In genomic region chr21:43890042-43890441, GRCh38 we compare ENCODE assay signal across 30 cellular contexts. TPM values are rescaled to one million over a fixed set of nuclear protein-coding genes. Genes with fewer than 3 reads are reported as not detected.
DNase-seq lines count a peak whose midpoint lies in the region; ATAC-seq and TF ChIP-seq lines count a peak whose summit lies in the region.
"Had no signal": no experiment of that assay in that cellular context is flagged by ENCODE, and none has a peak within 500 bp of the region (broad histone marks: within the 10 kb centered on the region; RNA-seq: fewer than 3 reads in every experiment).

No MANE protein-coding gene starts in this region.

- no TSS peak for BruUV-seq in Calu3 (replicated peaks; lab: Mats Ljungman, UMichigan)

- no peaks in the 10 kb centered on the region for H3K36me3 ChIP-seq in iPS-20b (ENCODE audit: insufficient read depth, low read depth, low read length)
- no peaks in the 10 kb centered on the region for H3K36me3 ChIP-seq in left ventricle myocardium inferior
- H3K36me3 ChIP-seq: colonic mucosa, suprapubic skin had no signal

- H3K27ac ChIP-seq in iPS-20b (ENCODE audit: low read length) (no peak overlapping the region), left ventricle myocardium inferior (replicated peaks) (no peak overlapping the region)
- H3K27ac ChIP-seq: colonic mucosa, esophagus muscularis mucosa, suprapubic skin, WERI-Rb-1 had no signal

- peaks cover 11% of the 10 kb centered on the region for H3K36me3 Mint-ChIP-seq in activated naive CD8-positive, alpha-beta T cell
- peaks cover 28% of the 10 kb centered on the region for H3K36me3 Mint-ChIP-seq in activated naive CD8-positive, alpha-beta T cell treated with anti-CD3 and anti-CD28 coated beads, Interleukin-2, amount 50 U/mL, for 24 hours (ENCODE audit: low read depth)
- H3K36me3 Mint-ChIP-seq in activated T-helper 17 cell treated with anti-CD3 and anti-CD28 coated beads, Interleukin-2, amount 50 U/mL, for 72 hours (ENCODE audit: low read depth), result peaks cover 48% of the 10 kb centered on the region
- H3K36me3 Mint-ChIP-seq in Calu3 (ENCODE audit: insufficient read depth, unreplicated experiment), result no peaks in the 10 kb centered on the region
- H3K36me3 Mint-ChIP-seq: IgD-negative memory B cell had no signal

- H3K4me1 ChIP-seq in iPS-20b (ENCODE audit: insufficient read depth, low read length) (peaks cover 11% of the 10 kb centered on the region), left ventricle myocardium inferior (peaks cover 35% of the 10 kb centered on the region)
- H3K4me1 ChIP-seq: colonic mucosa had no signal

- H3K27me3 ChIP-seq in iPS-20b (ENCODE audit: insufficient read depth, low read length) (no peaks in the 10 kb centered on the region; the same call in 1 of the 2 replicates), left ventricle myocardium inferior (ENCODE audit: low read depth) (no peaks in the 10 kb centered on the region)
- H3K27me3 ChIP-seq: colonic mucosa, esophagus muscularis mucosa, suprapubic skin had no signal

- H3K9ac ChIP-seq in iPS-20b (ENCODE audit: low read depth, low read length), result peak overlapping the region; percentile 14; the same call in 1 of the 2 replicates
- H3K9ac ChIP-seq: SK-N-SH had no signal

- intact Hi-C loops in left ventricle myocardium inferior (cut with micrococcal nuclease), result no loop called here
- intact Hi-C loops in Calu3 (cut with micrococcal nuclease; ENCODE audit: unreplicated experiment), result no loop called here

- H3K4me3 ChIP-seq in iPS-20b (ENCODE audit: low read length) (no peak overlapping the region), foreskin fibroblast (ENCODE audit: low read depth in 1 of 2, low read length in 2 of 2) (no peak overlapping the region), left ventricle myocardium inferior (no peak overlapping the region)
- H3K4me3 ChIP-seq: colonic mucosa, esophagus muscularis mucosa, suprapubic skin had no signal

- H3K4me3 Mint-ChIP-seq in activated naive CD8-positive, alpha-beta T cell, result peak overlapping the region; percentile 7
- H3K4me3 Mint-ChIP-seq in activated naive CD8-positive, alpha-beta T cell treated with anti-CD3 and anti-CD28 coated beads, Interleukin-2, amount 50 U/mL, for 24 hours, result no peak overlapping the region
- peak overlapping the region; percentile 18 for H3K4me3 Mint-ChIP-seq in activated T-helper 17 cell treated with anti-CD3 and anti-CD28 coated beads, Interleukin-2, amount 50 U/mL, for 72 hours
- peak overlapping the region; percentile 7 to 13 for H3K4me3 Mint-ChIP-seq in stimulated activated naive CD8-positive, alpha-beta T cell treated with anti-CD3 and anti-CD28 coated beads, Interleukin-15, amount 100 ng/mL, for 72 hours
- no peak overlapping the region for H3K4me3 Mint-ChIP-seq in Calu3 (ENCODE audit: low read depth, unreplicated experiment)
- H3K4me3 Mint-ChIP-seq: B cell; effector memory CD8-positive, alpha-beta T cell; IgD-negative memory B cell had no signal

- CTCF ChIA-PET in Calu3 (lab: Charles Lee), result no interaction called here

- no peaks in the 10 kb centered on the region for H3K27me3 Mint-ChIP-seq in activated naive CD8-positive, alpha-beta T cell
- no peaks in the 10 kb centered on the region for H3K27me3 Mint-ChIP-seq in activated naive CD8-positive, alpha-beta T cell treated with anti-CD3 and anti-CD28 coated beads, Interleukin-2, amount 50 U/mL, for 24 hours
- no peaks in the 10 kb centered on the region for H3K27me3 Mint-ChIP-seq in activated T-helper 17 cell treated with anti-CD3 and anti-CD28 coated beads, Interleukin-2, amount 50 U/mL, for 72 hours
- H3K27me3 Mint-ChIP-seq in stimulated activated naive CD8-positive, alpha-beta T cell treated with anti-CD3 and anti-CD28 coated beads, Interleukin-15, amount 100 ng/mL, for 72 hours, result no peaks in the 10 kb centered on the region
- no peaks in the 10 kb centered on the region for H3K27me3 Mint-ChIP-seq in Calu3 (ENCODE audit: unreplicated experiment)
- H3K27me3 Mint-ChIP-seq: B cell; effector memory CD8-positive, alpha-beta T cell; IgD-negative memory B cell had no signal

- TF ChIP-seq CTCF in foreskin fibroblast (IDR thresholded peaks at IDR 0.05; ENCODE audit: low read depth, low read length) (no peak), left ventricle myocardium inferior (IDR thresholded peaks at IDR 0.05; ENCODE audit: borderline replicate concordance) (no peak), Calu3 (IDR thresholded peaks at IDR 0.05; ENCODE audit: unreplicated experiment) (no peak)

- H3K9me3 ChIP-seq in iPS-20b (ENCODE audit: insufficient read depth, low read depth, low read length) (no peaks in the 10 kb centered on the region), left ventricle myocardium inferior (replicated peaks) (no peaks in the 10 kb centered on the region)
- H3K9me3 ChIP-seq: colonic mucosa, esophagus muscularis mucosa, SK-N-SH, suprapubic skin had no signal

- peak overlapping the region; percentile 54 for H3K27ac Mint-ChIP-seq in activated naive CD8-positive, alpha-beta T cell
- H3K27ac Mint-ChIP-seq in activated naive CD8-positive, alpha-beta T cell treated with anti-CD3 and anti-CD28 coated beads, Interleukin-2, amount 50 U/mL, for 24 hours, result no peak overlapping the region
- no peak overlapping the region for H3K27ac Mint-ChIP-seq in activated T-helper 17 cell treated with anti-CD3 and anti-CD28 coated beads, Interleukin-2, amount 50 U/mL, for 72 hours
- H3K27ac Mint-ChIP-seq in stimulated activated naive CD8-positive, alpha-beta T cell treated with anti-CD3 and anti-CD28 coated beads, Interleukin-15, amount 100 ng/mL, for 72 hours, result no peak overlapping the region
- H3K27ac Mint-ChIP-seq in Calu3 (ENCODE audit: unreplicated experiment), result no peak overlapping the region
- H3K27ac Mint-ChIP-seq: B cell, IgD-negative memory B cell had no signal

- ATAC-seq in activated naive CD8-positive, alpha-beta T cell treated with anti-CD3 and anti-CD28 coated beads, Interleukin-2, amount 50 U/mL, for 24 hours, result no peak
- ATAC-seq in activated T-helper 17 cell treated with anti-CD3 and anti-CD28 coated beads, Interleukin-2, amount 50 U/mL, for 72 hours (replicated peaks), result no peak
- ATAC-seq in stimulated activated naive CD8-positive, alpha-beta T cell treated with anti-CD3 and anti-CD28 coated beads, Interleukin-15, amount 100 ng/mL, for 72 hours, result no peak
- ATAC-seq: effector memory CD8-positive, alpha-beta T cell had no signal

- peaks cover 50% of the 10 kb centered on the region for H3K4me1 Mint-ChIP-seq in activated naive CD8-positive, alpha-beta T cell (ENCODE audit: low read depth)
- peaks cover 63% of the 10 kb centered on the region for H3K4me1 Mint-ChIP-seq in activated naive CD8-positive, alpha-beta T cell treated with anti-CD3 and anti-CD28 coated beads, Interleukin-2, amount 50 U/mL, for 24 hours
- peaks cover 42% of the 10 kb centered on the region for H3K4me1 Mint-ChIP-seq in activated T-helper 17 cell treated with anti-CD3 and anti-CD28 coated beads, Interleukin-2, amount 50 U/mL, for 72 hours
- peaks cover 83% of the 10 kb centered on the region for H3K4me1 Mint-ChIP-seq in stimulated activated naive CD8-positive, alpha-beta T cell treated with anti-CD3 and anti-CD28 coated beads, Interleukin-15, amount 100 ng/mL, for 72 hours
- H3K4me1 Mint-ChIP-seq in Calu3 (ENCODE audit: low read depth, unreplicated experiment), result peaks cover 5% of the 10 kb centered on the region

- DNase-seq in activated naive CD8-positive, alpha-beta T cell treated with anti-CD3 and anti-CD28 coated beads, Interleukin-2, amount 50 U/mL, for 24 hours, result no peak
- no peak for DNase-seq in stimulated activated naive CD8-positive, alpha-beta T cell treated with anti-CD3 and anti-CD28 coated beads, Interleukin-15, amount 100 ng/mL, for 72 hours
- DNase-seq in foreskin fibroblast (no peak), left ventricle myocardium inferior (no peak), Calu3 (no peak)
- DNase-seq: activated CD4-positive, alpha-beta T cell treated with anti-CD3 and anti-CD28 coated beads, Interleukin-2, amount 50 U/mL, for 1 hour; activated CD8-positive, alpha-beta memory T cell treated with anti-CD3 and anti-CD28 coated beads, Interleukin-2, amount 50 U/mL, for 48 hours; activated gamma-delta T cell treated with Interleukin-2 at 50 U/mL for 16 hours; amygdala; colonic mucosa; COR-L47; DMS79; effector memory CD8-positive, alpha-beta T cell; GOT3; hippocampal formation; kidney glomerular epithelial cell; NCI-H1105; NCI-H2029 treated with DMSO at 0.1 percent for 48 hours; NCI-H226; nucleus accumbens; SK-N-SH; stimulated activated CD4-positive, alpha-beta T cell treated with anti-CD3 and anti-CD28 coated beads, Interleukin-1b, Interleukin-23, amount 100 ng/mL, for 48 hours; WERI-Rb-1 had no signal

- no peaks in the 10 kb centered on the region for H3K9me3 Mint-ChIP-seq in activated naive CD8-positive, alpha-beta T cell (ENCODE audit: low read depth)
- H3K9me3 Mint-ChIP-seq in activated naive CD8-positive, alpha-beta T cell treated with anti-CD3 and anti-CD28 coated beads, Interleukin-2, amount 50 U/mL, for 24 hours, result no peaks in the 10 kb centered on the region
- H3K9me3 Mint-ChIP-seq in activated T-helper 17 cell treated with anti-CD3 and anti-CD28 coated beads, Interleukin-2, amount 50 U/mL, for 72 hours, result no peaks in the 10 kb centered on the region
- H3K9me3 Mint-ChIP-seq in stimulated activated naive CD8-positive, alpha-beta T cell treated with anti-CD3 and anti-CD28 coated beads, Interleukin-15, amount 100 ng/mL, for 72 hours, result no peaks in the 10 kb centered on the region
- H3K9me3 Mint-ChIP-seq in Calu3 (ENCODE audit: low read depth, unreplicated experiment), result no peaks in the 10 kb centered on the region
- H3K9me3 Mint-ChIP-seq: effector memory CD8-positive, alpha-beta T cell; IgD-negative memory B cell had no signal

RNA-seq across cellular contexts. Expression of gene AGPAT3, which starts 25.0 kb away (rescaled TPM):
- 10 to 100 TPM; 44.8 to 100.0 TPM for total RNA-seq in activated T-helper 17 cell treated with anti-CD3 and anti-CD28 coated beads, Interleukin-2, amount 50 U/mL, for 72 hours
- 79.6 TPM for total RNA-seq in left ventricle myocardium inferior
- total RNA-seq in Calu3 (2022), result 61.2 and 64.1 TPM in 2 replicates

Comparison
In these comparisons a context has a peak if more than half of its experiments do, and no peak if none do; other contexts are left out.
1. H3K4me3 Mint-ChIP-seq: peak in activated naive CD8-positive, alpha-beta T cell (single experiment), activated T-helper 17 cell treated with anti-CD3 and anti-CD28 coated beads, Interleukin-2, amount 50 U/mL, for 72 hours (single experiment) and stimulated activated naive CD8-positive, alpha-beta T cell treated with anti-CD3 and anti-CD28 coated beads, Interleukin-15, amount 100 ng/mL, for 72 hours (2 of 2); none in activated naive CD8-positive, alpha-beta T cell treated with anti-CD3 and anti-CD28 coated beads, Interleukin-2, amount 50 U/mL, for 24 hours (single experiment) and Calu3 (single experiment).